ENCODE assay signal across 18 cellular contexts in genomic region chr11:43197357-43197756, GRCh38.
A peak's percentile ranks its signal among the peaks of the same experiment; 100 is the strongest.
DNase-seq lines count a peak whose midpoint lies in the region; ATAC-seq and TF ChIP-seq lines count a peak whose summit lies in the region.
"Had no signal": no experiment of that assay in that cellular context is flagged by ENCODE, and none has a peak within 500 bp of the region (broad histone marks: within the 10 kb centered on the region; RNA-seq: fewer than 3 reads in every experiment).

No MANE protein-coding gene starts in this region.

- H3K27me3 ChIP-seq in HCT116 (ENCODE audit: insufficient read depth, low read length) (no peaks in the 10 kb centered on the region), MM.1S (replicated peaks; ENCODE audit: insufficient read depth, low read length) (no peaks in the 10 kb centered on the region)
- H3K27me3 ChIP-seq in naive thymus-derived CD4-positive, alpha-beta T cell (ENCODE audit: control insufficient read depth in 2 of 2, insufficient read depth in 2 of 2, low read length in 2 of 2), result no peaks in the 10 kb centered on the region

- no TSS peak for BruUV-seq in HCT116 (replicated peaks; lab: Mats Ljungman, UMichigan)

- no peaks in the 10 kb centered on the region for H3K36me3 Mint-ChIP-seq in nephron progenitor cell (ENCODE audit: low read depth)
- H3K36me3 Mint-ChIP-seq in naive thymus-derived CD4-positive, alpha-beta T cell, result no peaks in the 10 kb centered on the region
- H3K36me3 Mint-ChIP-seq in CD14-positive monocyte, result no peaks in the 10 kb centered on the region

- TF ChIP-seq CTCF in HCT116 (IDR thresholded peaks at IDR 0.05 in 2 of 3, conservative IDR thresholded peaks at IDR 0.05 in 1 of 3; ENCODE audit: borderline replicate concordance in 1 of 3, insufficient read depth in 1 of 3, low read depth in 2 of 3, low read length in 2 of 3) (no peak), MM.1S (IDR thresholded peaks at IDR 0.05; ENCODE audit: low read length) (no peak), nephron progenitor cell (IDR thresholded peaks at IDR 0.05) (no peak), CD14-positive monocyte (IDR thresholded peaks at IDR 0.05) (no peak)

- no peaks in the 10 kb centered on the region for H3K4me1 ChIP-seq in HCT116 (ENCODE audit: control insufficient read depth in 1 of 2, insufficient read depth in 2 of 2, low read length in 2 of 2)
- no peaks in the 10 kb centered on the region for H3K4me1 ChIP-seq in MM.1S (ENCODE audit: low read length)
- H3K4me1 ChIP-seq in naive thymus-derived CD4-positive, alpha-beta T cell (ENCODE audit: control insufficient read depth in 2 of 2, insufficient read depth in 2 of 2, low read length in 2 of 2), result no peaks in the 10 kb centered on the region

- TF ChIP-seq RAD21 in HCT116 (IDR thresholded peaks at IDR 0.05; ENCODE audit: low read depth), result no peak

- H3K4me2 ChIP-seq in HCT116 (ENCODE audit: low read length) (no peak overlapping the region), MM.1S (ENCODE audit: low read depth, low read length) (no peak overlapping the region)

- ATAC-seq in HCT116, result no peak
- no peak for ATAC-seq in naive thymus-derived CD4-positive, alpha-beta T cell
- no peak for ATAC-seq in GM21717 (IDR thresholded peaks at IDR 0.05; ENCODE audit: unreplicated experiment)

- H3K9me3 Mint-ChIP-seq in nephron progenitor cell, result peaks cover 5% of the 10 kb centered on the region
- H3K9me3 Mint-ChIP-seq in naive thymus-derived CD4-positive, alpha-beta T cell, result peaks cover 3 to 12% (median 6%) of the 10 kb centered on the region in 11 donors
- peaks cover 2 to 9% (median 4%) of the 10 kb centered on the region in 7 donors for H3K9me3 Mint-ChIP-seq in CD14-positive monocyte

- no peak for DNase-seq in HCT116 (ENCODE audit: low read depth, low spot score)
- DNase-seq in MM.1S, result peak; percentile 24
- peak; percentile 26 for DNase-seq in SW480 (ENCODE audit: low spot score)
- DNase-seq in nephron progenitor cell, result peak; percentile 69
- DNase-seq in naive thymus-derived CD4-positive, alpha-beta T cell, result no peak
- DNase-seq in CD14-positive monocyte (ENCODE audit: low spot score), result no peak
- DNase-seq: Calu3; CD4-positive, alpha-beta T cell; DMS53; GOT3; Karpas-422; NCI-H1417 treated with DMSO at 0.1 percent for 48 hours; NCI-H2081; NCI-H524 treated with DMSO at 0.1 percent for 48 hours; NK-92 treated with Interleukin-12 subunit alpha and Interleukin-12 subunit beta, amount 100 ng/mL, for 24 hours; T-helper 9 cell had no signal

- H3K36me3 ChIP-seq in HCT116 (ENCODE audit: control insufficient read depth in 1 of 2, insufficient read depth in 2 of 2, low read length in 2 of 2) (no peaks in the 10 kb centered on the region), MM.1S (replicated peaks; ENCODE audit: insufficient read depth, low read length) (no peaks in the 10 kb centered on the region)
- no peaks in the 10 kb centered on the region for H3K36me3 ChIP-seq in naive thymus-derived CD4-positive, alpha-beta T cell (ENCODE audit: control insufficient read depth in 2 of 3, insufficient read depth in 3 of 3, low read length in 3 of 3)

- no peak for TF ChIP-seq POLR2A in HCT116 (IDR thresholded peaks at IDR 0.05; ENCODE audit: borderline replicate concordance, extremely low read depth, insufficient read depth, insufficient read length)

- no peaks in the 10 kb centered on the region for H3F3A ChIP-seq in MM.1S (ENCODE audit: insufficient read depth, low read length)

- no peak overlapping the region for H2AFZ ChIP-seq in HCT116 (ENCODE audit: low read depth, low read length, poor library complexity, severe bottlenecking)
- H2AFZ ChIP-seq in MM.1S (ENCODE audit: low read length), result no peak overlapping the region

- H4K20me1 ChIP-seq in HCT116 (ENCODE audit: insufficient read depth) (no peaks in the 10 kb centered on the region), MM.1S (ENCODE audit: insufficient read depth, low read length) (no peaks in the 10 kb centered on the region)

- POLR2A ChIA-PET in HCT116 (lab: Charles Lee), result no interaction called here
- POLR2A ChIA-PET in naive thymus-derived CD4-positive, alpha-beta T cell (lab: Charles Lee), result no interaction called here

- RAD21 ChIA-PET in HCT116 (lab: Charles Lee; ENCODE audit: low non-redundant PET in 1 of 2, low total read pairs in 2 of 2, uncharacterized antibody in 2 of 2, unreplicated experiment in 2 of 2), result no interaction called here

- H3K4me3 Mint-ChIP-seq in nephron progenitor cell (no peak overlapping the region), CD14-positive monocyte (no peak overlapping the region)
- H3K4me3 Mint-ChIP-seq in naive thymus-derived CD4-positive, alpha-beta T cell, result no peak overlapping the region
- H3K4me3 Mint-ChIP-seq: B cell; CD4-positive, alpha-beta T cell had no signal

- no peaks in the 10 kb centered on the region for H3K4me1 Mint-ChIP-seq in nephron progenitor cell
- no peaks in the 10 kb centered on the region for H3K4me1 Mint-ChIP-seq in naive thymus-derived CD4-positive, alpha-beta T cell
- no peaks in the 10 kb centered on the region for H3K4me1 Mint-ChIP-seq in CD14-positive monocyte
- H3K4me1 Mint-ChIP-seq: B cell had no signal

- CTCF ChIA-PET in HCT116 (lab: Charles Lee), result no interaction called here
- CTCF ChIA-PET in naive thymus-derived CD4-positive, alpha-beta T cell (lab: Charles Lee), result no interaction called here

- H3K27me3 Mint-ChIP-seq in nephron progenitor cell (ENCODE audit: low read depth, poor library complexity), result no peaks in the 10 kb centered on the region
- H3K27me3 Mint-ChIP-seq in naive thymus-derived CD4-positive, alpha-beta T cell, result no peaks in the 10 kb centered on the region
- H3K27me3 Mint-ChIP-seq in CD14-positive monocyte (ENCODE audit: low read depth in 3 of 3), result peaks cover 0 to 2% (median 0%) of the 10 kb centered on the region in 3 donors
- H3K27me3 Mint-ChIP-seq: B cell; CD4-positive, alpha-beta T cell had no signal

- intact Hi-C loops in HCT116 (cut with micrococcal nuclease), result no loop called here
- intact Hi-C loops in naive thymus-derived CD4-positive, alpha-beta T cell (cut with micrococcal nuclease), result no loop called here
- intact Hi-C loops in CD14-positive monocyte (cut with micrococcal nuclease), result no loop called here

- H3K27ac Mint-ChIP-seq in nephron progenitor cell (no peak overlapping the region), CD14-positive monocyte (no peak overlapping the region)
- H3K27ac Mint-ChIP-seq in naive thymus-derived CD4-positive, alpha-beta T cell, result no peak overlapping the region
- H3K27ac Mint-ChIP-seq: B cell; CD4-positive, alpha-beta T cell had no signal

- H3K9ac ChIP-seq in HCT116 (ENCODE audit: low read length), result no peak overlapping the region
- no peak overlapping the region for H3K9ac ChIP-seq in MM.1S (ENCODE audit: low read length)

- H3K27ac ChIP-seq in HCT116 (ENCODE audit: low read depth, low read length) (no peak overlapping the region), MM.1S (ENCODE audit: low read length) (no peak overlapping the region)
- no peak overlapping the region for H3K27ac ChIP-seq in naive thymus-derived CD4-positive, alpha-beta T cell (ENCODE audit: low read depth, low read length)

- no peaks in the 10 kb centered on the region for H3K9me2 ChIP-seq in HCT116 (ENCODE audit: insufficient read depth)
- no peaks in the 10 kb centered on the region for H3K9me2 ChIP-seq in MM.1S (replicated peaks; ENCODE audit: insufficient read depth, low read length)

- H3K79me2 ChIP-seq in HCT116 (ENCODE audit: insufficient read depth, low read length) (no peaks in the 10 kb centered on the region), MM.1S (ENCODE audit: low read length) (no peaks in the 10 kb centered on the region)

- H3K9me3 ChIP-seq in HCT116 (ENCODE audit: control insufficient read depth in 1 of 2, insufficient read depth in 1 of 2, low read depth in 1 of 2, low read length in 2 of 2) (no peaks in the 10 kb centered on the region), MM.1S (replicated peaks; ENCODE audit: insufficient read depth, low read length) (no peaks in the 10 kb centered on the region)
- H3K9me3 ChIP-seq in naive thymus-derived CD4-positive, alpha-beta T cell (ENCODE audit: control insufficient read depth in 2 of 3, low read length in 3 of 3), result no peaks in the 10 kb centered on the region

- no peak overlapping the region for H3K4me3 ChIP-seq in HCT116 (replicated peaks in 1 of 2; ENCODE audit: low read depth in 1 of 2, low read length in 2 of 2)
- H3K4me3 ChIP-seq in MM.1S (ENCODE audit: low read length), result no peak overlapping the region
- no peak overlapping the region for H3K4me3 ChIP-seq in naive thymus-derived CD4-positive, alpha-beta T cell (ENCODE audit: low read length)

TF ChIP-seq in HCT116, 20 proteins besides CTCF, POLR2A, EP300 and RAD21:
- 0 out of 2 replicates have a peak, but pooled peaks have one; percentile 12 for TF ChIP-seq REST (IDR thresholded peaks at IDR 0.05; ENCODE audit: low read depth)
- TF ChIP-seq YY1 (IDR thresholded peaks at IDR 0.05; ENCODE audit: extremely low read depth, insufficient replicate concordance, low read depth, low read length), result no peak

Comparison
In these comparisons a context has a peak if more than half of its experiments do, and no peak if none do; other contexts are left out.
1. DNase-seq: peak in MM.1S (single experiment), SW480 (single experiment) and nephron progenitor cell (single experiment); none in HCT116 (single experiment), naive thymus-derived CD4-positive, alpha-beta T cell (0 of 9) and CD14-positive monocyte (single experiment).